In genomic region chr1:93905734-93906133, GRCh38 we compare ENCODE assay signal across 14 cellular contexts. TPM values are rescaled to one million over a fixed set of nuclear protein-coding genes. Genes with fewer than 3 reads are reported as not detected.
DNase-seq lines count a peak whose midpoint lies in the region; ATAC-seq and TF ChIP-seq lines count a peak whose summit lies in the region.
"Had no signal": no experiment of that assay in that cellular context is flagged by ENCODE, and none has a peak within 500 bp of the region (broad histone marks: within the 10 kb centered on the region; RNA-seq: fewer than 3 reads in every experiment).

No MANE protein-coding gene starts in this region.

- H2AFZ ChIP-seq in Loucy (ENCODE audit: low read length) = no peak overlapping the region

- H3F3A ChIP-seq in Loucy (ENCODE audit: low read depth) = no peaks in the 10 kb centered on the region; the same call in 1 of the 2 replicates

- H3K36me3 ChIP-seq in CD8-positive, alpha-beta memory T cell (ENCODE audit: insufficient read depth, low read length) = no peaks in the 10 kb centered on the region
- H3K36me3 ChIP-seq in Loucy (ENCODE audit: insufficient read depth, low read length) (peaks cover 9% of the 10 kb centered on the region; the same call in 1 of the 2 replicates), brain microvascular endothelial cell (replicated peaks) (peaks cover 6% of the 10 kb centered on the region)

- TF ChIP-seq POLR2A in GM18505 (IDR thresholded peaks at IDR 0.05; ENCODE audit: borderline replicate concordance, extremely low read depth, insufficient read depth, insufficient read length) = no peak

- CTCF ChIA-PET in CD8-positive, alpha-beta memory T cell (lab: Charles Lee) = no interaction called here

- H3K79me2 ChIP-seq in Loucy (ENCODE audit: insufficient read depth, low read length) = peaks cover 50% of the 10 kb centered on the region

- H3K27me3 ChIP-seq in CD8-positive, alpha-beta memory T cell (ENCODE audit: insufficient read depth, low read length, poor library complexity, severe bottlenecking) = no peaks in the 10 kb centered on the region
- H3K27me3 ChIP-seq in Loucy (ENCODE audit: insufficient read depth, low read length, poor library complexity, severe bottlenecking) (no peaks in the 10 kb centered on the region), brain microvascular endothelial cell (replicated peaks) (no peaks in the 10 kb centered on the region)

- H3K4me1 ChIP-seq in CD8-positive, alpha-beta memory T cell (ENCODE audit: insufficient read depth, low read length) = peaks cover 29% of the 10 kb centered on the region
- H3K4me1 ChIP-seq in Loucy (ENCODE audit: insufficient read depth, low read length, poor library complexity, severe bottlenecking) = peaks cover 54% of the 10 kb centered on the region

- H3K4me3 Mint-ChIP-seq in CD8-positive, alpha-beta memory T cell = peak overlapping the region in 1 of 7 donors; percentile 64
- H3K4me3 Mint-ChIP-seq: stimulated activated naive B cell treated with anti-CD40 and anti-IgM and Interleukin-4, amounts not matched to agents 10 μg/mL and 1 μg/mL and 100 μg/mL, for 72 hours had no signal

- H3K9me2 ChIP-seq in Loucy (replicated peaks; ENCODE audit: low read depth, low read length) = no peaks in the 10 kb centered on the region

- peaks cover 0 to 2% (median 0%) of the 10 kb centered on the region in 5 donors for H3K9me3 Mint-ChIP-seq in CD8-positive, alpha-beta memory T cell

- no peaks in the 10 kb centered on the region for H3K27me3 Mint-ChIP-seq in CD8-positive, alpha-beta memory T cell
- H3K27me3 Mint-ChIP-seq: stimulated activated naive B cell treated with anti-CD40 and anti-IgM and Interleukin-4, amounts not matched to agents 10 μg/mL and 1 μg/mL and 100 μg/mL, for 72 hours had no signal

- peaks cover 46 to 61% (median 58%) of the 10 kb centered on the region in 3 donors for H3K4me1 Mint-ChIP-seq in CD8-positive, alpha-beta memory T cell

- no peak overlapping the region for H3K4me3 ChIP-seq in CD8-positive, alpha-beta memory T cell (ENCODE audit: low read length)
- peak overlapping the region; percentile 90 for H3K4me3 ChIP-seq in Loucy (ENCODE audit: low read length, poor library complexity, severe bottlenecking)
- H3K4me3 ChIP-seq in brain microvascular endothelial cell (ENCODE audit: low read depth, low read length) = no peak overlapping the region
- H3K4me3 ChIP-seq: lung had no signal

- peak; percentile 5 for ATAC-seq in left lobe of liver
- no peak for ATAC-seq in HG03342 (IDR thresholded peaks at IDR 0.05; ENCODE audit: unreplicated experiment)
- ATAC-seq in GM18505 (IDR thresholded peaks at IDR 0.05; ENCODE audit: unreplicated experiment) = no peak
- ATAC-seq: stimulated activated naive B cell treated with anti-CD40 and anti-IgM and Interleukin-4, amounts not matched to agents 10 μg/mL and 1 μg/mL and 100 μg/mL, for 72 hours had no signal

- peak overlapping the region in 7 of 8 donors; percentile 25 to 80 (median 64) for H3K27ac Mint-ChIP-seq in CD8-positive, alpha-beta memory T cell
- H3K27ac Mint-ChIP-seq: stimulated activated naive B cell treated with anti-CD40 and anti-IgM and Interleukin-4, amounts not matched to agents 10 μg/mL and 1 μg/mL and 100 μg/mL, for 72 hours had no signal

- no peak for DNase-seq in CD8-positive, alpha-beta memory T cell
- DNase-seq in brain microvascular endothelial cell (peak; percentile 5), left lobe of liver (ENCODE audit: low spot score) (no peak), epidermal melanocyte (ENCODE audit: insufficient read length, low spot score) (no peak), ACHN (no peak)
- DNase-seq: activated CD4-positive, alpha-beta T cell treated with anti-CD3 and anti-CD28 coated beads for 48 hours; C1 segment of cervical spinal cord; NCI-H1436 treated with DMSO at 0.1 percent for 48 hours; stimulated activated naive B cell treated with anti-CD40 and anti-IgM and Interleukin-4, amounts not matched to agents 10 μg/mL and 1 μg/mL and 100 μg/mL, for 72 hours; SW 1271 had no signal

- POLR2A ChIA-PET in CD8-positive, alpha-beta memory T cell (lab: Charles Lee) = no interaction called here

- TF ChIP-seq CTCF in Loucy (conservative IDR thresholded peaks at IDR 0.05; ENCODE audit: low read length) (no peak), brain microvascular endothelial cell (IDR thresholded peaks at IDR 0.05; ENCODE audit: low read depth, low read length, missing control alignments) (no peak)

- H3K4me2 ChIP-seq in Loucy (ENCODE audit: low read depth, low read length, poor library complexity, severe bottlenecking) = peak overlapping the region; percentile 96

- H3K9me3 ChIP-seq in CD8-positive, alpha-beta memory T cell (ENCODE audit: low read length) = no peaks in the 10 kb centered on the region
- no peaks in the 10 kb centered on the region for H3K9me3 ChIP-seq in Loucy (ENCODE audit: insufficient read depth, low read depth, low read length)

- no peak overlapping the region for H3K27ac ChIP-seq in CD8-positive, alpha-beta memory T cell (ENCODE audit: low read depth, low read length)
- no peak overlapping the region for H3K27ac ChIP-seq in brain microvascular endothelial cell

- peaks cover 0 to 22% (median 6%) of the 10 kb centered on the region in 3 donors for H3K36me3 Mint-ChIP-seq in CD8-positive, alpha-beta memory T cell

- peaks cover 25% of the 10 kb centered on the region for H4K20me1 ChIP-seq in Loucy (ENCODE audit: insufficient read depth, low read length, poor library complexity, severe bottlenecking)

- peak overlapping the region; percentile 5 for H3K9ac ChIP-seq in Loucy (ENCODE audit: low read depth, low read length, poor library complexity, severe bottlenecking)

- in situ Hi-C loops in brain microvascular endothelial cell (cut with HindIII; ENCODE audit: low pct_ligation_motif_present, low sequenced_read_pairs) (no loop called here), ACHN (cut with HindIII; ENCODE audit: low pct_ligation_motif_present, low pct_unique_long_range_greater_than_20kb, low sequenced_read_pairs) (no loop called here)

RNA-seq across cellular contexts. Expression of gene GCLM, which starts 3.5 kb away (rescaled TPM):
- 10 to 100 TPM; 24.6 to 24.8 TPM for total RNA-seq in CD8-positive, alpha-beta memory T cell
- 36.1 TPM for polyA plus RNA-seq in CD8-positive, alpha-beta memory T cell
- 27.8 TPM for total RNA-seq in left lobe of liver

RNA-seq across cellular contexts. Expression of gene DNTTIP2, which starts 26.7 kb away (rescaled TPM):
- 100 to 1,000 TPM; 100 to 109 TPM for total RNA-seq in CD8-positive, alpha-beta memory T cell
- polyA plus RNA-seq in CD8-positive, alpha-beta memory T cell = 87.5 TPM
- 11.8 TPM for total RNA-seq in left lobe of liver
